1 cellular context compared by ENCODE assay signal in the genomic region with DNA sequence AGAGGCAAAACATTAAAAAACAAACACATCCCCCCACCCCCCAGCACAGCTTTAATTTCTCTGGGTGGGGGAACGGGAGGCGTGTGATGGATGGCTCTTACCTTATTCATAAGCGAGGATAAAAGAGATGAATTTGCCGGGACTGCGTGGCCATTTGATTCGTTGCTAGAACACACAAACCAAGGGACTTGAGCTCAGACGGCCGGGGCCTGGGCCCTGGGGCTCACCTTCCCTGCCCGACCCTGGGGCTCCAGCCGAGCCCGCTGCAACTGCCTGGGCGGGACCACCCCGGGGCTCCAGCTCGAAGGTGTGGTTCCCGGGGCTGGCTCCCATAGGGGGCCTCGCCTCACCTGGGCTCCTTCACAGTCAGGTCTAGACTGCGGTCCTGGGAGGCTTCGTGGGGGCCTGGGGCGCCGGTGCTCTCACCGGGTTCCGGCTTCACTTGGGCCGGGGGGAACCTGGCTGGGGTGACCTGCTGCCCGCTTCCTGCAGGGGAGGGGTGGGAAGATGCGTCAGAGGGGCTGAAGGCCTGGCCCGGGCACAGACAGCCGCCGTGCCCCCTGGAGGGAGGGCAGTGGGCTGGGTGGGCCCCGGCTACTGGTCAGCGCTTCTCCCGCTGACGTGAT.
TF ChIP-seq lines count a peak whose summit lies in the region.

No MANE protein-coding gene starts in this region.

TF ChIP-seq in H1, 55 proteins besides CTCF, POLR2A, EP300 and RAD21 (continued from another document):
- TF ChIP-seq CHD7 (IDR thresholded peaks at IDR 0.05; ENCODE audit: insufficient replicate concordance, low read length) (no peak), KDM1A (IDR thresholded peaks at IDR 0.05; ENCODE audit: borderline replicate concordance, low read length) (no peak), NRF1 (IDR thresholded peaks at IDR 0.05; ENCODE audit: low read depth, low read length) (no peak), HDAC6 (IDR thresholded peaks at IDR 0.05; ENCODE audit: low read depth, low read length) (no peak), KDM5A (IDR thresholded peaks at IDR 0.05; ENCODE audit: low read length) (no peak), BRCA1 (IDR thresholded peaks at IDR 0.05; ENCODE audit: low read depth, low read length) (no peak), POU5F1 (IDR thresholded peaks at IDR 0.05; ENCODE audit: low read depth, low read length) (no peak), YY1 (IDR thresholded peaks at IDR 0.05; ENCODE audit: low read depth, low read length) (no peak), HDAC2 (IDR thresholded peaks at IDR 0.05; ENCODE audit: borderline replicate concordance in 1 of 2, low read depth in 2 of 2, low read length in 2 of 2) (no peak), SIX5 (IDR thresholded peaks at IDR 0.05; ENCODE audit: low read depth, low read length) (no peak), TAF7 (optimal IDR thresholded peaks at IDR 0.05; ENCODE audit: borderline replicate concordance, low read depth, low read length) (no peak)
- TF ChIP-seq, protein P1, sequence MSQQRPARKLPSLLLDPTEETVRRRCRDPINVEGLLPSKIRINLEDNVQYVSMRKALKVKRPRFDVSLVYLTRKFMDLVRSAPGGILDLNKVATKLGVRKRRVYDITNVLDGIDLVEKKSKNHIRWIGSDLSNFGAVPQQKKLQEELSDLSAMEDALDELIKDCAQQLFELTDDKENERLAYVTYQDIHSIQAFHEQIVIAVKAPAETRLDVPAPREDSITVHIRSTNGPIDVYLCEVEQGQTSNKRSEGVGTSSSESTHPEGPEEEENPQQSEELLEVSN (IDR thresholded peaks at IDR 0.05) = no peak
